2 cellular contexts compared by ENCODE assay signal in genomic region chr19:53492153-53492552, GRCh38.
TF ChIP-seq lines count a peak whose summit lies in the region.

No MANE protein-coding gene starts in this region.

TF ChIP-seq in HEK293, 187 proteins besides CTCF, POLR2A, EP300 and RAD21:
- TF ChIP-seq ZNF416 (tag by site-specific recombination; IDR thresholded peaks at IDR 0.05) = no peak
- no peak for TF ChIP-seq ZNF621 (tag by site-specific recombination; IDR thresholded peaks at IDR 0.05)
- TF ChIP-seq ZNF488 (tag by site-specific recombination; IDR thresholded peaks at IDR 0.05) = no peak
- no peak for TF ChIP-seq ZBTB21 (tag by site-specific recombination; IDR thresholded peaks at IDR 0.05)
- peak; percentile 58 for TF ChIP-seq SETDB1 (IDR thresholded peaks at IDR 0.05; ENCODE audit: insufficient read length, low read length)
- TF ChIP-seq ZNF433 (tag by site-specific recombination; IDR thresholded peaks at IDR 0.05; ENCODE audit: low read depth) = no peak
- TF ChIP-seq BCL11B (tag by site-specific recombination; IDR thresholded peaks at IDR 0.05; ENCODE audit: low read depth) = no peak

TF ChIP-seq in H1, 55 proteins besides CTCF, POLR2A, EP300 and RAD21:
- TF ChIP-seq CBX8 (IDR thresholded peaks at IDR 0.05; ENCODE audit: borderline replicate concordance, low read depth, low read length) (no peak), ZNF274 (IDR thresholded peaks at IDR 0.05; ENCODE audit: borderline replicate concordance, extremely low read depth, low read length) (peak; percentile 38; the same call in 1 of the 2 replicates)
